Comparison of ENCODE assay signal across 1 cellular context in the genomic region with DNA sequence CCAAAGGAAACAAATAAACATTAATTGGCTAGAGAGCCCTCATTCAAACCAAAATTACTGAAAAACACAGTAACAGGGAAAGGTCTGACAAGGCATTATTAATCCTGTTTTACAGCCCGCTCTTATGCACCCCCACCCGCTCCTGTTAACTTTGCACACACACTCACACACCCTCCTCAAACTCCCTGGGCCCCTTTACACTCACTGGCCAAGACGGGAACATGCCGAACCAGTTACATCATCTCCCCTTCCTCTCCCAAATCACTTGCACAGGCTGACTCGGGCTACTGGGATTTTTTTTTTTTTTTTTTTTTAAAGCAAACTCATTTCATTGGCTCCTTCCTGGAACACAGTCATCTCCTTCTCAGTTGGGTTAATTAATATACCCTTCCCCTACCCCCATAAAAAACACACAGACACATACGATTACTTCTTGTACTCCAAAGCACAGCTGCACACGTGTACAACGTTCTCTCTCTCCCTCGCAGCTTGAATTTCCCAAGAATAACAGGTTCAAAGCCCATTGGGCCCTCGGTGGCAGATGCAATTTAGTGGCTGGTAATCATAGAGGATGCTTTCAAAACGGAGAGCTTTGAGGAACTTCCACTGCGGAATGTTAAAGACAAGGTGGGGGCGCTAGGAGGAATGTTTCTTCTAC.
A peak's percentile ranks its signal among the peaks of the same experiment; 100 is the strongest.
TF ChIP-seq lines count a peak whose summit lies in the region.

No MANE protein-coding gene starts in this region.

TF ChIP-seq in HEK293, 187 proteins besides CTCF, POLR2A, EP300 and RAD21 (continued from another document and continues in another):
- TF ChIP-seq, protein P1, sequence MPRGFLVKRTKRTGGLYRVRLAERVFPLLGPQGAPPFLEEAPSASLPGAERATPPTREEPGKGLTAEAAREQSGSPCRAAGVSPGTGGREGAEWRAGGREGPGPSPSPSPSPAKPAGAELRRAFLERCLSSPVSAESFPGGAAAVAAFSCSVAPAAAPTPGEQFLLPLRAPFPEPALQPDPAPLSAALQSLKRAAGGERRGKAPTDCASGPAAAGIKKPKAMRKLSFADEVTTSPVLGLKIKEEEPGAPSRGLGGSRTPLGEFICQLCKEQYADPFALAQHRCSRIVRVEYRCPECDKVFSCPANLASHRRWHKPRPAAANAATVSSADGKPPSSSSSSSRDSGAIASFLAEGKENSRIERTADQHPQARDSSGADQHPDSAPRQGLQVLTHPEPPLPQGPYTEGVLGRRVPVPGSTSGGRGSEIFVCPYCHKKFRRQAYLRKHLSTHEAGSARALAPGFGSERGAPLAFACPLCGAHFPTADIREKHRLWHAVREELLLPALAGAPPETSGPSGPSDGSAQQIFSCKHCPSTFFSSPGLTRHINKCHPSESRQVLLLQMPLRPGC (tag by site-specific recombination; IDR thresholded peaks at IDR 0.05): no peak
- TF ChIP-seq KLF9 (tag by site-specific recombination; IDR thresholded peaks at IDR 0.05; ENCODE audit: low read depth): peak; percentile 51; the same call in 1 of the 2 replicates
- TF ChIP-seq ZNF670 (tag by site-specific recombination; IDR thresholded peaks at IDR 0.05; ENCODE audit: low read depth): no peak
- TF ChIP-seq ZNF561 (tag by site-specific recombination; IDR thresholded peaks at IDR 0.05; ENCODE audit: borderline replicate concordance): no peak
- no peak for TF ChIP-seq ZNF311 (tag by site-specific recombination; IDR thresholded peaks at IDR 0.05; ENCODE audit: borderline replicate concordance)
- TF ChIP-seq MEIS1 (CRISPR knock-in tag; IDR thresholded peaks at IDR 0.05; ENCODE audit: borderline replicate concordance): no peak
- TF ChIP-seq, protein P2, sequence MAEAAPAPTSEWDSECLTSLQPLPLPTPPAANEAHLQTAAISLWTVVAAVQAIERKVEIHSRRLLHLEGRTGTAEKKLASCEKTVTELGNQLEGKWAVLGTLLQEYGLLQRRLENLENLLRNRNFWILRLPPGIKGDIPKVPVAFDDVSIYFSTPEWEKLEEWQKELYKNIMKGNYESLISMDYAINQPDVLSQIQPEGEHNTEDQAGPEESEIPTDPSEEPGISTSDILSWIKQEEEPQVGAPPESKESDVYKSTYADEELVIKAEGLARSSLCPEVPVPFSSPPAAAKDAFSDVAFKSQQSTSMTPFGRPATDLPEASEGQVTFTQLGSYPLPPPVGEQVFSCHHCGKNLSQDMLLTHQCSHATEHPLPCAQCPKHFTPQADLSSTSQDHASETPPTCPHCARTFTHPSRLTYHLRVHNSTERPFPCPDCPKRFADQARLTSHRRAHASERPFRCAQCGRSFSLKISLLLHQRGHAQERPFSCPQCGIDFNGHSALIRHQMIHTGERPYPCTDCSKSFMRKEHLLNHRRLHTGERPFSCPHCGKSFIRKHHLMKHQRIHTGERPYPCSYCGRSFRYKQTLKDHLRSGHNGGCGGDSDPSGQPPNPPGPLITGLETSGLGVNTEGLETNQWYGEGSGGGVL (tag by site-specific recombination; IDR thresholded peaks at IDR 0.05): peak; percentile 95
- TF ChIP-seq, protein P3, sequence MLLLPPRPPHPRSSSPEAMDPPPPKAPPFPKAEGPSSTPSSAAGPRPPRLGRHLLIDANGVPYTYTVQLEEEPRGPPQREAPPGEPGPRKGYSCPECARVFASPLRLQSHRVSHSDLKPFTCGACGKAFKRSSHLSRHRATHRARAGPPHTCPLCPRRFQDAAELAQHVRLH (tag by site-specific recombination; IDR thresholded peaks at IDR 0.05): peak; percentile 83
- TF ChIP-seq ZXDB (tag by site-specific recombination; IDR thresholded peaks at IDR 0.05): peak; percentile 53
- no peak for TF ChIP-seq RBAK (tag by site-specific recombination; IDR thresholded peaks at IDR 0.05)
- TF ChIP-seq GFI1B (tag by site-specific recombination; IDR thresholded peaks at IDR 0.05): no peak; the same call in 1 of the 2 replicates
- no peak for TF ChIP-seq ZFP37 (tag by site-specific recombination; IDR thresholded peaks at IDR 0.05)
- no peak for TF ChIP-seq ZFP41 (tag by site-specific recombination; IDR thresholded peaks at IDR 0.05; ENCODE audit: borderline replicate concordance)
- TF ChIP-seq, protein P4, sequence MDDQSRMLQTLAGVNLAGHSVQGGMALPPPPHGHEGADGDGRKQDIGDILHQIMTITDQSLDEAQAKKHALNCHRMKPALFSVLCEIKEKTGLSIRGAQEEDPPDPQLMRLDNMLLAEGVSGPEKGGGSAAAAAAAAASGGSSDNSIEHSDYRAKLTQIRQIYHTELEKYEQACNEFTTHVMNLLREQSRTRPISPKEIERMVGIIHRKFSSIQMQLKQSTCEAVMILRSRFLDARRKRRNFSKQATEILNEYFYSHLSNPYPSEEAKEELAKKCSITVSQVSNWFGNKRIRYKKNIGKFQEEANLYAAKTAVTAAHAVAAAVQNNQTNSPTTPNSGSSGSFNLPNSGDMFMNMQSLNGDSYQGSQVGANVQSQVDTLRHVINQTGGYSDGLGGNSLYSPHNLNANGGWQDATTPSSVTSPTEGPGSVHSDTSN (CRISPR knock-in tag; IDR thresholded peaks at IDR 0.05): no peak
- no peak for TF ChIP-seq ZNF544 (tag by site-specific recombination; IDR thresholded peaks at IDR 0.05)
- TF ChIP-seq ZBTB8A (tag by site-specific recombination; IDR thresholded peaks at IDR 0.05): peak; percentile 65
- no peak for TF ChIP-seq ZNF521 (tag by site-specific recombination; IDR thresholded peaks at IDR 0.05)
- TF ChIP-seq EGR2 (tag by site-specific recombination; IDR thresholded peaks at IDR 0.05; ENCODE audit: low read depth): no peak
- TF ChIP-seq ZSCAN16 (tag by site-specific recombination; IDR thresholded peaks at IDR 0.05): no peak
- TF ChIP-seq ZNF155 (tag by site-specific recombination; IDR thresholded peaks at IDR 0.05): no peak
- no peak for TF ChIP-seq SCRT2 (tag by site-specific recombination; IDR thresholded peaks at IDR 0.05)
- 0 out of 2 replicates have a peak, but pooled peaks have one; percentile 28 for TF ChIP-seq IKZF3 (tag by site-specific recombination; IDR thresholded peaks at IDR 0.05)
- no peak for TF ChIP-seq ZSCAN30 (tag by site-specific recombination; IDR thresholded peaks at IDR 0.05)
- TF ChIP-seq ZNF514 (tag by site-specific recombination; IDR thresholded peaks at IDR 0.05): no peak
- no peak for TF ChIP-seq ZNF175 (tag by site-specific recombination; IDR thresholded peaks at IDR 0.05)
- TF ChIP-seq MYNN (tag by site-specific recombination; IDR thresholded peaks at IDR 0.05; ENCODE audit: borderline replicate concordance): no peak
- no peak for TF ChIP-seq ZNF133 (tag by site-specific recombination; IDR thresholded peaks at IDR 0.05)
- TF ChIP-seq, protein P5, sequence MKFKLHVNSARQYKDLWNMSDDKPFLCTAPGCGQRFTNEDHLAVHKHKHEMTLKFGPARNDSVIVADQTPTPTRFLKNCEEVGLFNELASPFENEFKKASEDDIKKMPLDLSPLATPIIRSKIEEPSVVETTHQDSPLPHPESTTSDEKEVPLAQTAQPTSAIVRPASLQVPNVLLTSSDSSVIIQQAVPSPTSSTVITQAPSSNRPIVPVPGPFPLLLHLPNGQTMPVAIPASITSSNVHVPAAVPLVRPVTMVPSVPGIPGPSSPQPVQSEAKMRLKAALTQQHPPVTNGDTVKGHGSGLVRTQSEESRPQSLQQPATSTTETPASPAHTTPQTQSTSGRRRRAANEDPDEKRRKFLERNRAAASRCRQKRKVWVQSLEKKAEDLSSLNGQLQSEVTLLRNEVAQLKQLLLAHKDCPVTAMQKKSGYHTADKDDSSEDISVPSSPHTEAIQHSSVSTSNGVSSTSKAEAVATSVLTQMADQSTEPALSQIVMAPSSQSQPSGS (tag by site-specific recombination; IDR thresholded peaks at IDR 0.05; ENCODE audit: low read depth): peak; percentile 50; the same call in 1 of the 2 replicates
- TF ChIP-seq, protein P6, sequence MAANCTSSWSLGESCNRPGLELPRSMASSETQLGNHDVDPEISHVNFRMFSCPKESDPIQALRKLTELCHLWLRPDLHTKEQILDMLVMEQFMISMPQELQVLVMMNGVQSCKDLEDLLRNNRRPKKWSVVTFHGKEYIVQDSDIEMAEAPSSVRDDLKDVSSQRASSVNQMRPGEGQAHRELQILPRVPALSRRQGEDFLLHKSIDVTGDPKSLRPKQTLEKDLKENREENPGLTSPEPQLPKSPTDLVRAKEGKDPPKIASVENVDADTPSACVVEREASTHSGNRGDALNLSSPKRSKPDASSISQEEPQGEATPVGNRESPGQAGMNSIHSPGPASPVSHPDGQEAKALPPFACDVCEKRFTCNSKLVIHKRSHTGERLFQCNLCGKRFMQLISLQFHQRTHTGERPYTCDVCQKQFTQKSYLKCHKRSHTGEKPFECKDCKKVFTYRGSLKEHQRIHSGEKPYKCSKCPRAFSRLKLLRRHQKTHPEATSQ (tag by site-specific recombination; IDR thresholded peaks at IDR 0.05): no peak
- no peak for TF ChIP-seq KLF7 (tag by site-specific recombination; IDR thresholded peaks at IDR 0.05; ENCODE audit: borderline replicate concordance)
- no peak for TF ChIP-seq GLI2 (tag by site-specific recombination; IDR thresholded peaks at IDR 0.05; ENCODE audit: borderline replicate concordance, low read depth)
- no peak for TF ChIP-seq ZNF596 (tag by site-specific recombination; IDR thresholded peaks at IDR 0.05)
- TF ChIP-seq ZNF335 (tag by site-specific recombination; conservative IDR thresholded peaks at IDR 0.05): peak; percentile 55
- TF ChIP-seq, protein P7, sequence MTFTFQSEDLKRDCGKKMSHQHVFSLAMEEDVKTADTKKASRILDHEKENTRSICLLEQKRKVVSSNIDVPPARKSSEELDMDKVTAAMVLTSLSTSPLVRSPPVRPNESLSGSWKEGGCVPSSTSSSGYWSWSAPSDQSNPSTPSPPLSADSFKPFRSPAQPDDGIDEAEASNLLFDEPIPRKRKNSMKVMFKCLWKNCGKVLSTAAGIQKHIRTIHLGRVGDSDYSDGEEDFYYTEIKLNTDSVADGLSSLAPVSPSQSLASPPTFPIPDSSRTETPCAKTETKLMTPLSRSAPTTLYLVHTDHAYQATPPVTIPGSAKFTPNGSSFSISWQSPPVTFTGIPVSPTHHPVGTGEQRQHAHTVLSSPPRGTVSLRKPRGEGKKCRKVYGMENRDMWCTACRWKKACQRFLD (tag by site-specific recombination; IDR thresholded peaks at IDR 0.05): no peak
- TF ChIP-seq, protein P8, sequence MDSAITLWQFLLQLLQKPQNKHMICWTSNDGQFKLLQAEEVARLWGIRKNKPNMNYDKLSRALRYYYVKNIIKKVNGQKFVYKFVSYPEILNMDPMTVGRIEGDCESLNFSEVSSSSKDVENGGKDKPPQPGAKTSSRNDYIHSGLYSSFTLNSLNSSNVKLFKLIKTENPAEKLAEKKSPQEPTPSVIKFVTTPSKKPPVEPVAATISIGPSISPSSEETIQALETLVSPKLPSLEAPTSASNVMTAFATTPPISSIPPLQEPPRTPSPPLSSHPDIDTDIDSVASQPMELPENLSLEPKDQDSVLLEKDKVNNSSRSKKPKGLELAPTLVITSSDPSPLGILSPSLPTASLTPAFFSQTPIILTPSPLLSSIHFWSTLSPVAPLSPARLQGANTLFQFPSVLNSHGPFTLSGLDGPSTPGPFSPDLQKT (IDR thresholded peaks at IDR 0.05; ENCODE audit: borderline replicate concordance, low read depth, low read length): no peak
- 0 out of 2 replicates have a peak, but pooled peaks have one; percentile 25 for TF ChIP-seq KLF8 (tag by site-specific recombination; IDR thresholded peaks at IDR 0.05)
- TF ChIP-seq ZNF223 (tag by site-specific recombination; IDR thresholded peaks at IDR 0.05): no peak
- TF ChIP-seq, protein P9, sequence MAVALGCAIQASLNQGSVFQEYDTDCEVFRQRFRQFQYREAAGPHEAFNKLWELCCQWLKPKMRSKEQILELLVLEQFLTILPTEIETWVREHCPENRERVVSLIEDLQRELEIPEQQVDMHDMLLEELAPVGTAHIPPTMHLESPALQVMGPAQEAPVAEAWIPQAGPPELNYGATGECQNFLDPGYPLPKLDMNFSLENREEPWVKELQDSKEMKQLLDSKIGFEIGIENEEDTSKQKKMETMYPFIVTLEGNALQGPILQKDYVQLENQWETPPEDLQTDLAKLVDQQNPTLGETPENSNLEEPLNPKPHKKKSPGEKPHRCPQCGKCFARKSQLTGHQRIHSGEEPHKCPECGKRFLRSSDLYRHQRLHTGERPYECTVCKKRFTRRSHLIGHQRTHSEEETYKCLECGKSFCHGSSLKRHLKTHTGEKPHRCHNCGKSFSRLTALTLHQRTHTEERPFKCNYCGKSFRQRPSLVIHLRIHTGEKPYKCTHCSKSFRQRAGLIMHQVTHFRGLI (tag by site-specific recombination; IDR thresholded peaks at IDR 0.05): no peak
- TF ChIP-seq ZNF426 (tag by site-specific recombination; IDR thresholded peaks at IDR 0.05): no peak
- peak; percentile 91 for TF ChIP-seq SP7 (tag by site-specific recombination; IDR thresholded peaks at IDR 0.05)
- TF ChIP-seq, protein P10, sequence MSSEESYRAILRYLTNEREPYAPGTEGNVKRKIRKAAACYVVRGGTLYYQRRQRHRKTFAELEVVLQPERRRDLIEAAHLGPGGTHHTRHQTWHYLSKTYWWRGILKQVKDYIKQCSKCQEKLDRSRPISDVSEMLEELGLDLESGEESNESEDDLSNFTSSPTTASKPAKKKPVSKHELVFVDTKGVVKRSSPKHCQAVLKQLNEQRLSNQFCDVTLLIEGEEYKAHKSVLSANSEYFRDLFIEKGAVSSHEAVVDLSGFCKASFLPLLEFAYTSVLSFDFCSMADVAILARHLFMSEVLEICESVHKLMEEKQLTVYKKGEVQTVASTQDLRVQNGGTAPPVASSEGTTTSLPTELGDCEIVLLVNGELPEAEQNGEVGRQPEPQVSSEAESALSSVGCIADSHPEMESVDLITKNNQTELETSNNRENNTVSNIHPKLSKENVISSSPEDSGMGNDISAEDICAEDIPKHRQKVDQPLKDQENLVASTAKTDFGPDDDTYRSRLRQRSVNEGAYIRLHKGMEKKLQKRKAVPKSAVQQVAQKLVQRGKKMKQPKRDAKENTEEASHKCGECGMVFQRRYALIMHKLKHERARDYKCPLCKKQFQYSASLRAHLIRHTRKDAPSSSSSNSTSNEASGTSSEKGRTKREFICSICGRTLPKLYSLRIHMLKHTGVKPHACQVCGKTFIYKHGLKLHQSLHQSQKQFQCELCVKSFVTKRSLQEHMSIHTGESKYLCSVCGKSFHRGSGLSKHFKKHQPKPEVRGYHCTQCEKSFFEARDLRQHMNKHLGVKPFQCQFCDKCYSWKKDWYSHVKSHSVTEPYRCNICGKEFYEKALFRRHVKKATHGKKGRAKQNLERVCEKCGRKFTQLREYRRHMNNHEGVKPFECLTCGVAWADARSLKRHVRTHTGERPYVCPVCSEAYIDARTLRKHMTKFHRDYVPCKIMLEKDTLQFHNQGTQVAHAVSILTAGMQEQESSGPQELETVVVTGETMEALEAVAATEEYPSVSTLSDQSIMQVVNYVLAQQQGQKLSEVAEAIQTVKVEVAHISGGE (tag by site-specific recombination; conservative IDR thresholded peaks at IDR 0.05; ENCODE audit: low read depth): peak; percentile 10; the same call in 1 of the 2 replicates
- TF ChIP-seq SP3 (tag by site-specific recombination; IDR thresholded peaks at IDR 0.05): no peak
- no peak for TF ChIP-seq ZNF624 (tag by site-specific recombination; IDR thresholded peaks at IDR 0.05)
- TF ChIP-seq KLF1 (tag by site-specific recombination; IDR thresholded peaks at IDR 0.05): no peak
- no peak for TF ChIP-seq ZNF48 (tag by site-specific recombination; IDR thresholded peaks at IDR 0.05)
- no peak for TF ChIP-seq ZNF146 (tag by site-specific recombination; IDR thresholded peaks at IDR 0.05)
